ENCODE assay signal across 15 cellular contexts in genomic region chr17:21673451-21674241, GRCh38. TPM values are rescaled to one million over a fixed set of nuclear protein-coding genes. Genes with fewer than 3 reads are reported as not detected.
DNase-seq lines count a peak whose midpoint lies in the region; ATAC-seq, FAIRE-seq and TF ChIP-seq lines count a peak whose summit lies in the region.
"Not testable (repeated sequence)": the region's sequence is repeated elsewhere in the genome, so short reads cannot be mapped to it uniquely, and the experiment has no call there.
"Had no signal": no experiment of that assay in that cellular context is flagged by ENCODE, and none has a peak within 500 bp of the region (broad histone marks: within the 10 kb centered on the region; RNA-seq: fewer than 3 reads in every experiment).

No MANE protein-coding gene starts in this region.

- H3K9me3 Mint-ChIP-seq in H9, result peaks cover 97 to 98% of the 10 kb centered on the region in 2 experiments
- peaks cover 62% of the 10 kb centered on the region for H3K9me3 Mint-ChIP-seq in osteocyte (ENCODE audit: unreplicated experiment)

- no CpG with 5 or more reads among the region's 31 CpGs for WGBS in H9 (ENCODE audit: extremely low coverage, insufficient read length, low lambda C conversion rate)
- 21% methylated on average over 25 of the region's 31 CpGs for WGBS in K562 (ENCODE audit: insufficient coverage, low coverage, missing lambda C conversion rate)
- 67 to 75% methylated on average over 31 of the region's 31 CpGs for WGBS in testis, 2 donors

- H2AFZ ChIP-seq in H9 (ENCODE audit: low read length), result not testable (repeated sequence)
- H2AFZ ChIP-seq in K562 (ENCODE audit: low read depth, low read length), result peak overlapping the region; percentile 93

- H4K20me1 ChIP-seq in BLaER1 treated with 17β-estradiol and CSF1 and Interleukin-3, amounts not matched to agents 10 nM and 100 nM; H9 (ENCODE audit: control insufficient read depth, insufficient read depth, insufficient read length); K562 (replicated peaks; ENCODE audit: control insufficient read depth, insufficient read depth, low read length): not testable (repeated sequence)

- H3K4me3 ChIP-seq in BLaER1 treated with 17β-estradiol and CSF1 and Interleukin-3, amounts not matched to agents 10 nM and 100 nM, result peak overlapping the region in 2 of 10 experiments; percentile 26 to 31; a peak in 2 of 20 replicates
- H3K4me3 ChIP-seq in K562 (peak overlapping the region; percentile 40), testis (peak overlapping the region; percentile 42 to 46)

- not testable (repeated sequence) for H3K4ac ChIP-seq in H9 (ENCODE audit: low read depth, low read length)

- not testable (repeated sequence) for H3K79me1 ChIP-seq in H9 (ENCODE audit: insufficient read depth, low read depth, low read length, poor library complexity, severe bottlenecking)

- not testable (repeated sequence) for H2BK15ac ChIP-seq in H9 (ENCODE audit: low read depth, low read length)

- not testable (repeated sequence) for FAIRE-seq in K562 (lab: Jason Lieb, UNC)

- not testable (repeated sequence) for H3K4me1 Mint-ChIP-seq in H9; osteocyte (ENCODE audit: unreplicated experiment)

- H3K14ac ChIP-seq in H9 (ENCODE audit: insufficient read depth, low read length), result not testable (repeated sequence)

- CTCF ChIA-PET in K562 (lab: Yijun Ruan, JAX; ENCODE audit: low intra/inter-chr PET ratio), result not testable (repeated sequence)

- not testable (repeated sequence) for H4K91ac ChIP-seq in H9 (ENCODE audit: insufficient read length, low read depth, low read length)

- H2BK20ac ChIP-seq in H9 (ENCODE audit: low read depth, low read length, poor library complexity, severe bottlenecking), result not testable (repeated sequence)

- H2BK5ac ChIP-seq in H9 (ENCODE audit: insufficient read length, low read length), result not testable (repeated sequence)

- H4K5ac ChIP-seq in H9 (ENCODE audit: insufficient read length, low read depth, low read length), result not testable (repeated sequence)

- H3K27me3 ChIP-seq in BLaER1 treated with 17β-estradiol and CSF1 and Interleukin-3, amounts not matched to agents 10 nM and 100 nM, result peaks cover 0 to 16% (median 0%) of the 10 kb centered on the region in 11 experiments; a peak in 4 of 22 replicates
- not testable (repeated sequence) for H3K27me3 ChIP-seq in H9 (ENCODE audit: insufficient read depth, low read length); testis
- H3K27me3 ChIP-seq in K562 (ENCODE audit: control insufficient read depth in 2 of 2, insufficient read depth in 2 of 2, low read length in 2 of 2), result peaks cover 0 to 25% of the 10 kb centered on the region in 2 experiments; a peak in 3 of 5 replicates

- peak overlapping the region in 8 of 11 experiments; percentile 11 to 94 (median 74); a peak in 14 of 22 replicates for H3K4me2 ChIP-seq in BLaER1 treated with 17β-estradiol and CSF1 and Interleukin-3, amounts not matched to agents 10 nM and 100 nM
- H3K4me2 ChIP-seq in H9 (ENCODE audit: insufficient read depth, insufficient read length, low read length), result not testable (repeated sequence)
- peak overlapping the region; percentile 78 for H3K4me2 ChIP-seq in K562 (ENCODE audit: insufficient read depth, low read length)

- H4K8ac ChIP-seq in H9 (replicated peaks; ENCODE audit: insufficient read length, low read depth, low read length), result not testable (repeated sequence)

- H3K18ac ChIP-seq in H9 (ENCODE audit: insufficient read length, low read depth, low read length), result not testable (repeated sequence)

- not testable (repeated sequence) for TF ChIP-seq RAD21 in K562 (CRISPR knock-in tag; conservative IDR thresholded peaks at IDR 0.05 in 1 of 2, IDR thresholded peaks at IDR 0.05 in 1 of 2)

- H3K4me1 ChIP-seq in BLaER1 treated with 17β-estradiol and CSF1 and Interleukin-3, amounts not matched to agents 10 nM and 100 nM, result peaks cover 16 to 100% (median 86%) of the 10 kb centered on the region in 10 experiments; a peak in 19 of 20 replicates
- H3K4me1 ChIP-seq in H9 (ENCODE audit: insufficient read depth, low read length); testis: not testable (repeated sequence)
- peaks cover 3 to 24% of the 10 kb centered on the region in 2 experiments; a peak in 4 of 5 replicates for H3K4me1 ChIP-seq in K562 (replicated peaks in 1 of 2; ENCODE audit: control insufficient read depth in 2 of 2, insufficient read depth in 2 of 2, low read length in 2 of 2)

- peaks cover 21 to 30% (median 25%) of the 10 kb centered on the region in 11 experiments for H3K9me3 ChIP-seq in BLaER1 treated with 17β-estradiol and CSF1 and Interleukin-3, amounts not matched to agents 10 nM and 100 nM (replicated peaks in 1 of 11)
- H3K9me3 ChIP-seq in H9 (ENCODE audit: control insufficient read depth, low read depth, low read length), result peaks cover 87% of the 10 kb centered on the region
- not testable (repeated sequence) for H3K9me3 ChIP-seq in K562 (replicated peaks; ENCODE audit: control insufficient read depth, insufficient read depth, low read depth, low read length); testis

- in situ Hi-C loops in K562 (cut with MboI), result loop anchor here (10.0 kb wide), 2 partner anchors 631 to 711 kb away; no protein-coding TSS in a partner anchor

- peak overlapping the region in 4 of 11 experiments; percentile 29 to 70 (median 44); a peak in 5 of 22 replicates for H3K27ac ChIP-seq in BLaER1 treated with 17β-estradiol and CSF1 and Interleukin-3, amounts not matched to agents 10 nM and 100 nM
- H3K27ac ChIP-seq in H9 (ENCODE audit: insufficient read length, low read depth, low read length); testis: not testable (repeated sequence)
- peak overlapping the region; percentile 56; the same call in 2 of the 3 replicates for H3K27ac ChIP-seq in K562 (ENCODE audit: extremely low read depth, low read depth, low read length)

- H3K36me3 Mint-ChIP-seq in H9 (ENCODE audit: insufficient read depth in 1 of 3, low read depth in 3 of 3), result peaks cover 40 to 82% (median 46%) of the 10 kb centered on the region in 3 experiments
- H3K36me3 Mint-ChIP-seq in osteocyte (ENCODE audit: unreplicated experiment), result not testable (repeated sequence)

- BruUV-seq in K562 (replicated peaks; lab: Mats Ljungman, UMichigan), result not testable (repeated sequence)

- not testable (repeated sequence) for TF ChIP-seq POLR2A in K562 (conservative IDR thresholded peaks at IDR 0.05); testis (IDR thresholded peaks at IDR 0.05)

- not testable (repeated sequence) for H2BK12ac ChIP-seq in H9 (ENCODE audit: insufficient read length, low read depth, low read length)

- POLR2A ChIA-PET in K562 (lab: Yijun Ruan, JAX), result not testable (repeated sequence)

- H3T11ph ChIP-seq in H9 (ENCODE audit: low read length), result not testable (repeated sequence)

- not testable (repeated sequence) for ATAC-seq in K562

- not testable (repeated sequence) for H3K36me3 ChIP-seq in BLaER1 treated with 17β-estradiol and CSF1 and Interleukin-3, amounts not matched to agents 10 nM and 100 nM; K562 (ENCODE audit: control insufficient read depth, insufficient read depth, low read length); testis (ENCODE audit: low read depth, missing control alignments)

- H2AK5ac ChIP-seq in H9 (ENCODE audit: insufficient read length, low read length), result not testable (repeated sequence)

- H3K56ac ChIP-seq in H9 (ENCODE audit: insufficient read length, low read depth, low read length), result not testable (repeated sequence)

- H3K27ac Mint-ChIP-seq in H9; osteocyte (ENCODE audit: unreplicated experiment): not testable (repeated sequence)

- peak overlapping the region in 3 of 11 experiments; percentile 34 to 54 (median 45); a peak in 4 of 22 replicates for H3K9ac ChIP-seq in BLaER1 treated with 17β-estradiol and CSF1 and Interleukin-3, amounts not matched to agents 10 nM and 100 nM
- not testable (repeated sequence) for H3K9ac ChIP-seq in H9 (ENCODE audit: extremely low read depth, insufficient read length, low read length)
- H3K9ac ChIP-seq in K562 (ENCODE audit: insufficient read depth in 1 of 2, low read depth in 2 of 2, low read length in 2 of 2), result peak overlapping the region; percentile 50 to 90; a peak in 3 of 4 replicates

- H3K23ac ChIP-seq in H9 (ENCODE audit: insufficient read length, low read depth, low read length), result not testable (repeated sequence)

- DNase-seq in H9 (peak; percentile 24), K562 (ENCODE audit: extremely low read depth in 1 of 4, low spot score in 3 of 4) (peak in 1 of 4 experiments; percentile 30), cardiac septum (ENCODE audit: low spot score) (peak; percentile 74), osteocyte (ENCODE audit: extremely low spot score, unreplicated experiment) (peak; percentile 85)
- DNase-seq in activated CD8-positive, alpha-beta memory T cell treated with anti-CD3 and anti-CD28 coated beads, Interleukin-2, amount 50 U/mL, for 48 hours, result peak; percentile 29
- DNase-seq in testis, result not testable (repeated sequence)

- TF ChIP-seq EP300 in K562 (IDR thresholded peaks at IDR 0.05; ENCODE audit: low read length), result not testable (repeated sequence)

- TF ChIP-seq CTCF in H9 (conservative IDR thresholded peaks at IDR 0.05); K562 (IDR thresholded peaks at IDR 0.05 in 2 of 3, conservative IDR thresholded peaks at IDR 0.05 in 1 of 3; ENCODE audit: insufficient read depth in 2 of 3, low read depth in 1 of 3, low read length in 3 of 3); osteocyte (IDR thresholded peaks at IDR 0.05); testis (IDR thresholded peaks at IDR 0.05): not testable (repeated sequence)

- intact Hi-C loops in K562 (cut with micrococcal nuclease); cardiac septum (cut with DNase I); testis (cut with DNase I; ENCODE audit: low total_unique reads): not testable (repeated sequence)

- H3K9me1 ChIP-seq in K562 (ENCODE audit: control insufficient read depth, insufficient read depth, low read length), result not testable (repeated sequence)

- not testable (repeated sequence) for H2BK120ac ChIP-seq in H9 (ENCODE audit: low read depth, low read length, poor library complexity, severe bottlenecking)

- peak overlapping the region in 1 of 2 experiments; percentile 5; a peak in 1 of 5 replicates for H3K4me3 Mint-ChIP-seq in H9
- H3K4me3 Mint-ChIP-seq in osteocyte (ENCODE audit: unreplicated experiment), result not testable (repeated sequence)

- H3K79me2 ChIP-seq in H9 (ENCODE audit: insufficient read depth, low read length); K562 (ENCODE audit: control insufficient read depth, insufficient read depth, low read length): not testable (repeated sequence)

- H3K23me2 ChIP-seq in H9 (ENCODE audit: insufficient read length, low read depth, low read length, poor library complexity, severe bottlenecking), result not testable (repeated sequence)

- H3K27me3 Mint-ChIP-seq in H9 (ENCODE audit: low read depth), result peaks cover 18% of the 10 kb centered on the region
- H3K27me3 Mint-ChIP-seq in osteocyte (ENCODE audit: unreplicated experiment), result not testable (repeated sequence)

RNA-seq across cellular contexts. Expression of gene KCNJ18, which starts 18.7 kb away (rescaled TPM):
- not detected in 2 replicates for total RNA-seq in H9 (2021)
- total RNA-seq in K562 (2011; cell fraction: chromatin; rRNA removed; ENCODE audit: low replicate concordance), result not detected in 2 replicates
- total RNA-seq in K562 (2011; cell fraction: nucleolus; rRNA removed), result not detected in 2 replicates
- not detected in 2 replicates for total RNA-seq in K562 (2011; cell fraction: nucleoplasm; rRNA removed)
- total RNA-seq in K562 (2014; rRNA removed), result not detected in 2 replicates
- total RNA-seq in K562 (2014; rRNA removed; fragmentation: Illumina TruSeq; extraction: Trizol), result not detected in 2 replicates
- not detected in 2 replicates for total RNA-seq in K562 (2015; rRNA removed; fragmentation: Illumina TruSeq; extraction: Trizol)
- not detected in 2 replicates for total RNA-seq in K562 (2021)
- polyA plus RNA-seq in K562 (2011; rRNA removed), result not detected in 2 replicates
- not detected in 2 replicates for polyA plus RNA-seq in K562 (2011; cell fraction: cytosol; rRNA removed)
- not detected in 2 replicates for polyA plus RNA-seq in K562 (2011; cell fraction: nucleus; rRNA removed)
- polyA plus RNA-seq in K562 (2012), result 0.03 and 0.06 TPM in 2 replicates
- polyA plus RNA-seq in K562 (2014; fragmentation: Illumina TruSeq; extraction: Trizol), result not detected in 2 replicates
- polyA plus RNA-seq in K562 (2014; fragmentation: Nextera tagmentation; extraction: Ambion mirVana), result not detected
- polyA plus RNA-seq in K562 (2014; rRNA removed), result not detected in 2 replicates
- not detected in 2 replicates for polyA minus RNA-seq in K562 (2011; rRNA and poly(A)+ RNA removed)
- polyA minus RNA-seq in K562 (2011; cell fraction: cytosol; rRNA and poly(A)+ RNA removed), result not detected in 2 replicates
- not detected in 2 replicates for polyA minus RNA-seq in K562 (2011; cell fraction: nucleus; rRNA and poly(A)+ RNA removed)
- not detected for total RNA-seq in cardiac septum
- not detected in 2 replicates for total RNA-seq in osteocyte
- total RNA-seq in testis, result under 1 TPM; 0.55 to 0.68 TPM
- 1.0 TPM for polyA plus RNA-seq in testis (ENCODE audit: insufficient read depth, low read depth, low replicate concordance)
- total RNA-seq: A673; Caco-2; CD4-positive, CD25-positive, alpha-beta regulatory T cell; CD8-positive, alpha-beta memory T cell; GM23338; HFFc6; HT1080 had no signal
- polyA plus RNA-seq: AG04450; CD4-positive, CD25-positive, alpha-beta regulatory T cell; CD8-positive, alpha-beta memory T cell; GM23338 had no signal
